29 cellular contexts compared by ENCODE assay signal in the genomic region with DNA sequence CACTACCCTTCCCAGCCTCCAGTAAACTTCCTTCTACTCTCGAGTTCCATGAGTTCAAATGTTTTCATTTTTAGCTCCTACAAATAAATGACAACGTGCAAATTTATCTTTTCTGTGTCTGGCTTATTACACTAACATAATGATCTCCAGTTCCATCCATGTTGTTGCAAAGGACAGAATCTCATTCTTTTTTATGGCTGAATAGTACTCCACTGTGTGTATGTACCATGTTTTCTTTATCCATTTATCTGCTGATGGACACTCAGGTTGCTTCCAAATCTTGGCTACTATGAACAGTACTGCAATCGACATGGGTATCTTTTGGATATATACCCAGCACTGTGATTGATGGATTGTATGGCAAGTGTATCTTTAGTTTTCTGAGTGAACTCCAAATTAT.
"Had no signal": no experiment of that assay in that cellular context is flagged by ENCODE, and none has a peak within 500 bp of the region (broad histone marks: within the 10 kb centered on the region; RNA-seq: fewer than 3 reads in every experiment).

No MANE protein-coding gene starts in this region.

- H3K27ac ChIP-seq: adrenal gland, body of pancreas, epithelial cell of prostate, esophagus squamous epithelium, gastroesophageal sphincter, heart right ventricle, hepatocyte had no signal

- H3K27me3 Mint-ChIP-seq: activated CD8-positive, alpha-beta T cell treated with anti-CD3 and anti-CD28 coated beads for 36 hours; activated naive CD4-positive, alpha-beta T cell treated with anti-CD3 and anti-CD28 coated beads, Interleukin-2, amount 50 U/mL, for 24 hours; activated naive CD8-positive, alpha-beta T cell treated with anti-CD3 and anti-CD28 coated beads for 36 hours; activated naive CD8-positive, alpha-beta T cell treated with anti-CD3 and anti-CD28 coated beads, Interleukin-2, amount 50 U/mL, for 24 hours; activated T-helper 17 cell treated with anti-CD3 and anti-CD28 coated beads, Interleukin-2, amount 50 U/mL, for 72 hours had no signal

- H3K36me3 ChIP-seq: adrenal gland, esophagus squamous epithelium, gastroesophageal sphincter had no signal

- H3K4me3 Mint-ChIP-seq: activated CD8-positive, alpha-beta T cell treated with anti-CD3 and anti-CD28 coated beads for 36 hours; activated naive CD4-positive, alpha-beta T cell treated with anti-CD3 and anti-CD28 coated beads for 36 hours; activated naive CD4-positive, alpha-beta T cell treated with anti-CD3 and anti-CD28 coated beads, Interleukin-2, amount 50 U/mL, for 24 hours; activated naive CD8-positive, alpha-beta T cell treated with anti-CD3 and anti-CD28 coated beads for 36 hours; activated naive CD8-positive, alpha-beta T cell treated with anti-CD3 and anti-CD28 coated beads, Interleukin-2, amount 50 U/mL, for 24 hours; activated T-cell treated with anti-CD3 and anti-CD28 coated beads, Interleukin-2, amount 50 U/mL, for 4 hours; activated T-helper 17 cell treated with anti-CD3 and anti-CD28 coated beads, Interleukin-2, amount 50 U/mL, for 72 hours had no signal

- FAIRE-seq: colon, endometrium, endothelial cell of umbilical vein had no signal

- DNase-seq: activated CD4-positive, alpha-beta T cell treated with anti-CD3 and anti-CD28 coated beads for 1 hour; activated CD4-positive, alpha-beta T cell treated with anti-CD3 and anti-CD28 coated beads for 4 hours; activated CD4-positive, alpha-beta T cell treated with anti-CD3 and anti-CD28 coated beads, Interleukin-2, amount 50 U/mL, for 1 hour; activated CD4-positive, alpha-beta T cell treated with anti-CD3 and anti-CD28 coated beads, Interleukin-2, amount 50 U/mL, for 48 hours; activated CD8-positive, alpha-beta memory T cell treated with anti-CD3 and anti-CD28 coated beads for 24 hours; activated CD8-positive, alpha-beta T cell treated with anti-CD3 and anti-CD28 coated beads for 36 hours; activated effector memory CD4-positive, alpha-beta T cell treated with anti-CD3 and anti-CD28 coated beads, Interleukin-2, amount 50 U/mL, for 16 hours; activated naive CD4-positive, alpha-beta T cell treated with anti-CD3 and anti-CD28 coated beads for 36 hours; activated naive CD8-positive, alpha-beta T cell treated with anti-CD3 and anti-CD28 coated beads for 36 hours; activated naive CD8-positive, alpha-beta T cell treated with anti-CD3 and anti-CD28 coated beads, Interleukin-2, amount 50 U/mL, for 24 hours; activated T-cell treated with anti-CD3 and anti-CD28 coated beads, Interleukin-2, amount 50 U/mL, for 4 hours; adrenal gland; amygdala; aorta; body of pancreas; caudate nucleus; effector CD8-positive, alpha-beta T cell; esophagus squamous epithelium; foreskin melanocyte; heart right ventricle; T-helper 2 cell had no signal

- H3K27me3 ChIP-seq: adrenal gland, body of pancreas, esophagus squamous epithelium, gastroesophageal sphincter, heart right ventricle, hepatocyte had no signal

- H3K4me3 ChIP-seq: adrenal gland, body of pancreas, esophagus squamous epithelium, gastroesophageal sphincter, heart right ventricle, hepatocyte had no signal

- H3K79me2 ChIP-seq: hepatocyte had no signal

- H3K27ac Mint-ChIP-seq: activated CD8-positive, alpha-beta T cell treated with anti-CD3 and anti-CD28 coated beads for 36 hours; activated naive CD4-positive, alpha-beta T cell treated with anti-CD3 and anti-CD28 coated beads for 36 hours; activated naive CD4-positive, alpha-beta T cell treated with anti-CD3 and anti-CD28 coated beads, Interleukin-2, amount 50 U/mL, for 24 hours; activated naive CD8-positive, alpha-beta T cell treated with anti-CD3 and anti-CD28 coated beads for 36 hours; activated naive CD8-positive, alpha-beta T cell treated with anti-CD3 and anti-CD28 coated beads, Interleukin-2, amount 50 U/mL, for 24 hours; activated T-helper 17 cell treated with anti-CD3 and anti-CD28 coated beads, Interleukin-2, amount 50 U/mL, for 72 hours had no signal

- H3K4me2 ChIP-seq: hepatocyte had no signal

- H2AFZ ChIP-seq: hepatocyte had no signal

- H3K4me1 ChIP-seq: body of pancreas, esophagus squamous epithelium, gastroesophageal sphincter had no signal

- ATAC-seq: activated CD8-positive, alpha-beta T cell treated with anti-CD3 and anti-CD28 coated beads for 36 hours; activated naive CD8-positive, alpha-beta T cell treated with anti-CD3 and anti-CD28 coated beads, Interleukin-2, amount 50 U/mL, for 24 hours; activated T-cell treated with anti-CD3 and anti-CD28 coated beads, Interleukin-2, amount 50 U/mL, for 4 hours; activated T-helper 17 cell treated with anti-CD3 and anti-CD28 coated beads, Interleukin-2, amount 50 U/mL, for 72 hours; body of pancreas; gastroesophageal sphincter; heart right ventricle had no signal

- H3K9me3 ChIP-seq: adrenal gland, body of pancreas, esophagus squamous epithelium, gastroesophageal sphincter had no signal
